ENCODE assay signal across 8 cellular contexts in genomic region chr15:53903129-53903528, GRCh38.
"Had no signal": no experiment of that assay in that cellular context is flagged by ENCODE, and none has a peak within 500 bp of the region (broad histone marks: within the 10 kb centered on the region; RNA-seq: fewer than 3 reads in every experiment).

No MANE protein-coding gene starts in this region.

- H3K9ac ChIP-seq: GM23248 had no signal

- H3K36me3 ChIP-seq: HAP-1 had no signal

- H3K4me2 ChIP-seq: GM23338 had no signal

- DNase-seq: GM23248, GOT3, H7, H9, HCEC 1CT, HFFc6 had no signal

- H3K27ac ChIP-seq: GM23248 had no signal

- H2AFZ ChIP-seq: GM23248, GM23338 had no signal

- H3K4me1 ChIP-seq: HAP-1 had no signal

- H3K4me3 ChIP-seq: GM23248, GM23338, HAP-1 had no signal

- H3K9me3 ChIP-seq: HAP-1 had no signal
